Comparison of ENCODE assay signal across 20 cellular contexts in genomic region chr4:107870916-107871786, GRCh38. TPM values are rescaled to one million over a fixed set of nuclear protein-coding genes. Genes with fewer than 3 reads are reported as not detected.
DNase-seq lines count a peak whose midpoint lies in the region; ATAC-seq and FAIRE-seq lines count a peak whose summit lies in the region.
"Had no signal": no experiment of that assay in that cellular context is flagged by ENCODE, and none has a peak within 500 bp of the region (broad histone marks: within the 10 kb centered on the region; RNA-seq: fewer than 3 reads in every experiment).

No MANE protein-coding gene starts in this region.

- H3K27ac ChIP-seq in right cardiac atrium (ENCODE audit: low read length): no peak overlapping the region
- no peak overlapping the region for H3K27ac ChIP-seq in small intestine (ENCODE audit: low read depth in 1 of 2, low read length in 1 of 2)
- H3K27ac ChIP-seq: BLaER1, PC-9, skin epidermis had no signal

- ATAC-seq in right cardiac atrium: peak; percentile 85 to 90
- no peak for ATAC-seq in GM19397 (IDR thresholded peaks at IDR 0.05; ENCODE audit: unreplicated experiment)
- no peak for ATAC-seq in HG03442 (IDR thresholded peaks at IDR 0.05; ENCODE audit: unreplicated experiment)
- no peak for ATAC-seq in GM21360 (IDR thresholded peaks at IDR 0.05; ENCODE audit: unreplicated experiment)
- ATAC-seq in activated naive CD8-positive, alpha-beta T cell treated with anti-CD3 and anti-CD28 coated beads, Interleukin-2, amount 50 U/mL, for 24 hours: no peak
- ATAC-seq: stimulated activated naive CD8-positive, alpha-beta T cell treated with anti-CD3 and anti-CD28 coated beads, Interleukin-15, Interleukin-2, amounts not matched to agents 100 U/mL and 50 U/mL, for 24 hours had no signal

- H3K27ac Mint-ChIP-seq in activated naive CD8-positive, alpha-beta T cell treated with anti-CD3 and anti-CD28 coated beads, Interleukin-2, amount 50 U/mL, for 24 hours: no peak overlapping the region
- H3K27ac Mint-ChIP-seq: brain, memory B cell had no signal

- no peaks in the 10 kb centered on the region for H3K36me3 ChIP-seq in small intestine (ENCODE audit: control insufficient read depth in 2 of 2, insufficient read depth in 2 of 2, low read length in 2 of 2)
- H3K36me3 ChIP-seq: BLaER1 had no signal

- peaks cover 7% of the 10 kb centered on the region for H3K27me3 Mint-ChIP-seq in activated naive CD8-positive, alpha-beta T cell treated with anti-CD3 and anti-CD28 coated beads, Interleukin-2, amount 50 U/mL, for 24 hours
- H3K27me3 Mint-ChIP-seq: brain, memory B cell had no signal

- H3K4me3 ChIP-seq in right cardiac atrium (ENCODE audit: low read length) (peak overlapping the region; percentile 22), small intestine (ENCODE audit: low read depth in 1 of 2, low read length in 2 of 2) (no peak overlapping the region)
- H3K4me3 ChIP-seq: BLaER1, PC-9, skin epidermis had no signal

- no peak overlapping the region for H3K4me3 Mint-ChIP-seq in activated naive CD8-positive, alpha-beta T cell treated with anti-CD3 and anti-CD28 coated beads, Interleukin-2, amount 50 U/mL, for 24 hours
- H3K4me3 Mint-ChIP-seq: brain, memory B cell had no signal

- peak; percentile 65 for DNase-seq in NCI-H1105 treated with DMSO at 0.1 percent for 48 hours (lab: John Stamatoyannopoulos, UW)
- DNase-seq in amniotic epithelial cell (ENCODE audit: low read depth): peak; percentile 13
- no peak for DNase-seq in right cardiac atrium
- peak; percentile 25 for DNase-seq in small intestine
- no peak for DNase-seq in activated naive CD8-positive, alpha-beta T cell treated with anti-CD3 and anti-CD28 coated beads, Interleukin-2, amount 50 U/mL, for 24 hours
- DNase-seq: activated effector memory CD4-positive, alpha-beta T cell treated with Interleukin-2 at 50 U/mL for 16 hours; DMS79; effector CD4-positive, alpha-beta T cell; GOT3; MM.1S; NCI-H446 treated with DMSO at 0.1 percent for 48 hours; PC-9; stimulated activated naive CD8-positive, alpha-beta T cell treated with anti-CD3 and anti-CD28 coated beads, Interleukin-15, Interleukin-2, amounts not matched to agents 100 U/mL and 50 U/mL, for 24 hours had no signal

- H3K36me3 Mint-ChIP-seq in activated naive CD8-positive, alpha-beta T cell treated with anti-CD3 and anti-CD28 coated beads, Interleukin-2, amount 50 U/mL, for 24 hours (ENCODE audit: low read depth): no peaks in the 10 kb centered on the region
- H3K36me3 Mint-ChIP-seq: brain had no signal

- FAIRE-seq in small intestine (lab: Jason Lieb, UNC): no peak

- no peaks in the 10 kb centered on the region for H3K9me3 ChIP-seq in right cardiac atrium (ENCODE audit: control insufficient read depth, low read length)
- H3K9me3 ChIP-seq in small intestine (ENCODE audit: control insufficient read depth, low read depth): no peaks in the 10 kb centered on the region
- H3K9me3 ChIP-seq: BLaER1 had no signal

- peaks cover 1% of the 10 kb centered on the region for H3K4me1 ChIP-seq in right cardiac atrium (ENCODE audit: control insufficient read depth, insufficient read depth, low read length)
- H3K4me1 ChIP-seq in small intestine (ENCODE audit: control insufficient read depth in 2 of 2, insufficient read depth in 1 of 2, low read depth in 1 of 2, low read length in 1 of 2): peaks cover 0 to 1% of the 10 kb centered on the region in 2 donors
- H3K4me1 ChIP-seq: BLaER1 had no signal

- 35% methylated on average over 8 of the region's 8 CpGs for WGBS in right cardiac atrium
- 9 to 41% (median 24%) methylated on average over 8 of the region's 8 CpGs for WGBS in small intestine, 3 donors

- intact Hi-C loops in right cardiac atrium (cut with DNase I): no loop called here

- H3K27me3 ChIP-seq in right cardiac atrium (ENCODE audit: control insufficient read depth, insufficient read depth) (no peaks in the 10 kb centered on the region), small intestine (ENCODE audit: control insufficient read depth in 2 of 2, insufficient read depth in 2 of 2, low read length in 2 of 2) (no peaks in the 10 kb centered on the region)
- H3K27me3 ChIP-seq: BLaER1 had no signal

- H3K9me3 Mint-ChIP-seq in activated naive CD8-positive, alpha-beta T cell treated with anti-CD3 and anti-CD28 coated beads, Interleukin-2, amount 50 U/mL, for 24 hours: no peaks in the 10 kb centered on the region

- H3K4me1 Mint-ChIP-seq in activated naive CD8-positive, alpha-beta T cell treated with anti-CD3 and anti-CD28 coated beads, Interleukin-2, amount 50 U/mL, for 24 hours: no peaks in the 10 kb centered on the region
- H3K4me1 Mint-ChIP-seq: memory B cell had no signal

RNA-seq across cellular contexts. Expression of gene SGMS2, which starts 46.4 kb away (rescaled TPM):
- 10 to 100 TPM; 20.5 to 35.5 (median 26.2) TPM for total RNA-seq in right cardiac atrium
- polyA plus RNA-seq in right cardiac atrium (3.6 TPM), small intestine (10 to 100 TPM in 1 of 3 donors, 1 to 10 TPM in 2; 8.1 to 24.9 (median 9.2) TPM)

Comparison
In these comparisons a context has a peak if more than half of its experiments do, and no peak if none do; other contexts are left out.
1. DNase-seq: peak in NCI-H1105 treated with DMSO at 0.1 percent for 48 hours (single experiment), amniotic epithelial cell (single experiment) and small intestine (single experiment); none in right cardiac atrium (0 of 3) and activated naive CD8-positive, alpha-beta T cell treated with anti-CD3 and anti-CD28 coated beads, Interleukin-2, amount 50 U/mL, for 24 hours (single experiment).
2. ATAC-seq: peak in right cardiac atrium (2 of 2); none in GM19397 (single experiment), HG03442 (single experiment), GM21360 (single experiment) and activated naive CD8-positive, alpha-beta T cell treated with anti-CD3 and anti-CD28 coated beads, Interleukin-2, amount 50 U/mL, for 24 hours (single experiment).